12 cellular contexts compared by ENCODE assay signal in the genomic region with DNA sequence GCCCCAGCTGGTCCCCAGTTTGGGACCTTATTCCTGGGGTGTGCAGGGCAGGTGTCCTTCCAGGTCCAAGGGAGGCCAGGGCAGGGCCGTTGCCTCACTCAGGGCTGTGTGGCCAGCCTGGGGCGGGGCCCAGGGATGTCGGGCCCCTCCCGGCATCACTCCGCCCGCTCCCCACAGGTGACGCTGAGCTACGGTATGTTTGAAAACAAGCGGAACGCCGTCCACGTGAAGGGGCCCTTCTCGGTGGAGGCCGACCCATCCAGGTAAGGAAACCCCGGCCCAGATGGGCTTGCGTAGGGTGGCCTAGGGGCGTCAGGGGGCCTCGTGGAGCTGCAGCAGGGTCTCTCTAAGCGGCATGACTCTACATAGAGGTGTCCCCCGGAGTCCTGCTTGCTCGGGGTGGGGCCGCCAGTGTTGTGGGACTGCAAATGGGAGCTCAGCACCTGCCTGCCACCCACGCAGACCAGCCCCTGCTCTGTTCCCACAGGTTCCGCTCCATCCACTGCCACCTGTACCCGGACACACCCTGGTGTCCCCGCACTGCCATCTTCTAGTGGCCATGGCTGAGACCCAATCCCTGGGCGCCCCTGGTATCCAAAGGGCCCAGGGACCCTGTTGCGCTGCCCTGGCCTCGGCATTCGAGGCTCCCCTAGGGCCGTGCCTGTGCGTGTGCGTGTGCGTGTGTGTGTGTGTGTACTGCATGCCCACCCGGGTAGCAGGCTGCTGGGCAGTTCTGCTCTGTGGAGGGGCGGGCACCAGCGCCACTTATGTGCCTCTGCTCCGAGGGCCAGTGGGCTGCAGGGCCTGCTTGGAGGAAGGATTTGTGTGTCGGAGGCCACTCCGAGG. TPM values are rescaled to one million over a fixed set of nuclear protein-coding genes. Genes with fewer than 3 reads are reported as not detected.
A peak's percentile ranks its signal among the peaks of the same experiment; 100 is the strongest.
DNase-seq lines count a peak whose midpoint lies in the region; ATAC-seq and TF ChIP-seq lines count a peak whose summit lies in the region.
"Had no signal": no experiment of that assay in that cellular context is flagged by ENCODE, and none has a peak within 500 bp of the region (broad histone marks: within the 10 kb centered on the region; RNA-seq: fewer than 3 reads in every experiment).

No MANE protein-coding gene starts in this region.

- TF ChIP-seq CTCF in mucosa of descending colon (IDR thresholded peaks at IDR 0.05) (no peak), upper lobe of right lung (IDR thresholded peaks at IDR 0.05) (no peak)

- H3K36me3 ChIP-seq in mucosa of descending colon (ENCODE audit: low read depth): no peaks in the 10 kb centered on the region
- H3K36me3 ChIP-seq in upper lobe of right lung: peaks cover 23% of the 10 kb centered on the region

- H3K4me3 Mint-ChIP-seq in activated naive CD8-positive, alpha-beta T cell: peak overlapping the region; percentile 17
- no peak overlapping the region for H3K4me3 Mint-ChIP-seq in activated naive CD8-positive, alpha-beta T cell treated with anti-CD3 and anti-CD28 coated beads for 36 hours
- H3K4me3 Mint-ChIP-seq in T-helper 17 cell: peak overlapping the region; percentile 87

- H3K27ac ChIP-seq in upper lobe of right lung: peak overlapping the region; percentile 47

- no peaks in the 10 kb centered on the region for H3K9me3 ChIP-seq in T-helper 17 cell (ENCODE audit: control insufficient read depth, low read length, poor library complexity, severe bottlenecking)
- H3K9me3 ChIP-seq in mucosa of descending colon: no peaks in the 10 kb centered on the region
- no peaks in the 10 kb centered on the region for H3K9me3 ChIP-seq in upper lobe of right lung
- H3K9me3 ChIP-seq: heart right ventricle, tibial nerve had no signal

- H3K27me3 ChIP-seq in upper lobe of right lung: no peaks in the 10 kb centered on the region

- H3K4me3 ChIP-seq in mucosa of descending colon (no peak overlapping the region), upper lobe of right lung (no peak overlapping the region)
- H3K4me3 ChIP-seq: heart right ventricle, tibial nerve had no signal

- ATAC-seq in T-helper 17 cell (no peak), mucosa of descending colon (no peak), upper lobe of right lung (no peak), GM21423 (IDR thresholded peaks at IDR 0.05; ENCODE audit: unreplicated experiment) (no peak)
- ATAC-seq: heart right ventricle had no signal

- no peaks in the 10 kb centered on the region for H3K27me3 Mint-ChIP-seq in activated naive CD8-positive, alpha-beta T cell
- H3K27me3 Mint-ChIP-seq in activated naive CD8-positive, alpha-beta T cell treated with anti-CD3 and anti-CD28 coated beads for 36 hours: no peaks in the 10 kb centered on the region
- H3K27me3 Mint-ChIP-seq in T-helper 17 cell: no peaks in the 10 kb centered on the region

- peaks cover 91% of the 10 kb centered on the region for H3K4me1 ChIP-seq in mucosa of descending colon (ENCODE audit: low read depth)
- H3K4me1 ChIP-seq in upper lobe of right lung: peaks cover 84% of the 10 kb centered on the region

- intact Hi-C loops in mucosa of descending colon (cut with DNase I, micrococcal nuclease): no loop called here
- intact Hi-C loops in upper lobe of right lung (cut with DNase I): no loop called here

- DNase-seq in activated naive CD8-positive, alpha-beta T cell treated with anti-CD3 and anti-CD28 coated beads for 36 hours: no peak
- DNase-seq in T-helper 17 cell: peak in 1 of 3 donors; percentile 11
- peak; percentile 62 to 73 (median 73) for DNase-seq in mucosa of descending colon
- no peak for DNase-seq in upper lobe of right lung
- no peak for DNase-seq in ACHN
- DNase-seq in DMS 273 (lab: John Stamatoyannopoulos, UW; ENCODE audit: unreplicated experiment): no peak
- DNase-seq: NCI-H82 had no signal

- H3K36me3 Mint-ChIP-seq in activated naive CD8-positive, alpha-beta T cell: peaks cover under 1% of the 10 kb centered on the region
- peaks cover 7% of the 10 kb centered on the region for H3K36me3 Mint-ChIP-seq in activated naive CD8-positive, alpha-beta T cell treated with anti-CD3 and anti-CD28 coated beads for 36 hours
- peaks cover 9% of the 10 kb centered on the region for H3K36me3 Mint-ChIP-seq in T-helper 17 cell (ENCODE audit: low read depth)

- no peaks in the 10 kb centered on the region for H3K9me3 Mint-ChIP-seq in activated naive CD8-positive, alpha-beta T cell (ENCODE audit: low read depth)
- H3K9me3 Mint-ChIP-seq in activated naive CD8-positive, alpha-beta T cell treated with anti-CD3 and anti-CD28 coated beads for 36 hours: no peaks in the 10 kb centered on the region

- H3K27ac Mint-ChIP-seq in activated naive CD8-positive, alpha-beta T cell: no peak overlapping the region
- no peak overlapping the region for H3K27ac Mint-ChIP-seq in activated naive CD8-positive, alpha-beta T cell treated with anti-CD3 and anti-CD28 coated beads for 36 hours
- H3K27ac Mint-ChIP-seq in T-helper 17 cell: peak overlapping the region; percentile 89

- H3K4me1 Mint-ChIP-seq in activated naive CD8-positive, alpha-beta T cell (ENCODE audit: low read depth): peaks cover 54% of the 10 kb centered on the region
- peaks cover 57% of the 10 kb centered on the region for H3K4me1 Mint-ChIP-seq in activated naive CD8-positive, alpha-beta T cell treated with anti-CD3 and anti-CD28 coated beads for 36 hours
- peaks cover 41% of the 10 kb centered on the region for H3K4me1 Mint-ChIP-seq in T-helper 17 cell

- in situ Hi-C loops in ACHN (cut with HindIII; ENCODE audit: low pct_ligation_motif_present, low pct_unique_long_range_greater_than_20kb, low sequenced_read_pairs): no loop called here

RNA-seq across cellular contexts. Expression of gene LFNG, which starts 7.3 kb away (rescaled TPM):
- 10 to 100 TPM; 21.0 to 25.8 TPM for total RNA-seq in activated naive CD8-positive, alpha-beta T cell treated with anti-CD3 and anti-CD28 coated beads for 36 hours
- total RNA-seq in T-helper 17 cell (100 to 1,000 TPM; 110 to 116 TPM), mucosa of descending colon (10 to 100 TPM; 31.7 to 95.0 (median 71.7) TPM), upper lobe of right lung (35.4 TPM)

RNA-seq across cellular contexts. Expression of gene BRAT1, which starts 28.4 kb away (rescaled TPM):
- total RNA-seq in activated naive CD8-positive, alpha-beta T cell treated with anti-CD3 and anti-CD28 coated beads for 36 hours: 10 to 100 TPM; 36.4 to 37.8 TPM
- total RNA-seq in T-helper 17 cell (10 to 100 TPM; 19.5 to 20.5 TPM), mucosa of descending colon (10 to 100 TPM; 20.7 to 27.9 (median 22.1) TPM), upper lobe of right lung (24.1 TPM)

RNA-seq across cellular contexts. Expression of gene IQCE, which starts 31.9 kb away (rescaled TPM):
- total RNA-seq in activated naive CD8-positive, alpha-beta T cell treated with anti-CD3 and anti-CD28 coated beads for 36 hours: 1 to 10 TPM; 5.4 to 6.1 TPM
- total RNA-seq in T-helper 17 cell (1 to 10 TPM; 6.7 to 9.0 TPM), mucosa of descending colon (10 to 100 TPM; 27.9 to 41.2 (median 35.9) TPM), upper lobe of right lung (22.2 TPM)

RNA-seq across cellular contexts. Expression of gene GRIFIN, which starts 50.7 kb away (rescaled TPM):
- not detected for total RNA-seq in activated naive CD8-positive, alpha-beta T cell treated with anti-CD3 and anti-CD28 coated beads for 36 hours
- total RNA-seq in T-helper 17 cell: not detected
- total RNA-seq in mucosa of descending colon: not detected
- total RNA-seq in upper lobe of right lung: not detected
- total RNA-seq: heart right ventricle, lung microvascular endothelial cell, tibial nerve had no signal

Comparison
In these comparisons a context has a peak if more than half of its experiments do, and no peak if none do; other contexts are left out.
1. DNase-seq: peak in mucosa of descending colon (3 of 3); none in activated naive CD8-positive, alpha-beta T cell treated with anti-CD3 and anti-CD28 coated beads for 36 hours (single experiment), upper lobe of right lung (single experiment), ACHN (single experiment) and DMS 273 (single experiment).